30 cellular contexts compared by ENCODE assay signal in genomic region chr9:28868224-28868623, GRCh38.
"Had no signal": no experiment of that assay in that cellular context is flagged by ENCODE, and none has a peak within 500 bp of the region (broad histone marks: within the 10 kb centered on the region; RNA-seq: fewer than 3 reads in every experiment).

No MANE protein-coding gene starts in this region.

- H3K4me3 ChIP-seq: pancreas, prostate gland, sigmoid colon, upper lobe of left lung, vagina had no signal

- H3K36me3 ChIP-seq: pancreas, prostate gland, sigmoid colon, upper lobe of left lung, vagina had no signal

- FAIRE-seq: endothelial cell of umbilical vein, keratinocyte, small intestine had no signal

- H3K27me3 ChIP-seq: pancreas, sigmoid colon, upper lobe of left lung, vagina had no signal

- H3K4me1 ChIP-seq: pancreas, prostate gland, sigmoid colon, upper lobe of left lung, vagina had no signal

- ATAC-seq: activated naive CD8-positive, alpha-beta T cell treated with anti-CD3 and anti-CD28 coated beads, Interleukin-2, amount 50 U/mL, for 24 hours; esophagus mucosa; left cardiac atrium; left ventricle myocardium superior; pancreas; stimulated activated memory B cell treated with anti-CD40 and anti-IgM and Interleukin-4, amounts not matched to agents 10 μg/mL and 1 μg/mL and 100 μg/mL, for 72 hours; stimulated activated naive CD8-positive, alpha-beta T cell treated with anti-CD3 and anti-CD28 coated beads, Interleukin-15, amount 100 ng/mL, for 72 hours had no signal

- H3K27ac ChIP-seq: pancreas, prostate gland, sigmoid colon, upper lobe of left lung, vagina had no signal

- H3K9me3 ChIP-seq: pancreas, prostate gland, sigmoid colon, upper lobe of left lung, vagina had no signal

- DNase-seq: activated CD4-positive, alpha-beta memory T cell treated with anti-CD3 and anti-CD28 coated beads, Interleukin-2, amount 10 ng/mL, durations not matched to agents 7 days and 5 days; activated CD4-positive, alpha-beta T cell treated with anti-CD3 and anti-CD28 coated beads for 1 hour; activated CD4-positive, alpha-beta T cell treated with anti-CD3 and anti-CD28 coated beads, Interleukin-2, amount 10 ng/mL, durations not matched to agents 7 days and 5 days; activated naive CD8-positive, alpha-beta T cell treated with anti-CD3 and anti-CD28 coated beads, Interleukin-2, amount 50 U/mL, for 24 hours; activated T-cell treated with anti-CD3 and anti-CD28 coated beads, Interleukin-2, amount 50 U/mL, for 48 hours; amygdala; central memory CD4-positive, alpha-beta T cell; foreskin fibroblast; head of caudate nucleus; hippocampal formation; left cardiac atrium; left ventricle myocardium superior; nucleus accumbens; pancreas; retina; sigmoid colon; small intestine; stimulated activated CD4-positive, alpha-beta T cell treated with anti-CD3 and anti-CD28 coated beads, Interleukin-1b, Interleukin-23, amount 100 ng/mL, for 48 hours; stimulated activated CD4-positive, alpha-beta T cell treated with anti-CD3 and anti-CD28 coated beads, Interleukin-4, amount 100 ng/mL, for 4 hours; stimulated activated CD8-positive, alpha-beta memory T cell treated with anti-CD3 and anti-CD28 coated beads, Interleukin-4, amount 100 ng/mL, for 48 hours; stimulated activated naive CD8-positive, alpha-beta T cell treated with anti-CD3 and anti-CD28 coated beads, Interleukin-15, amount 100 ng/mL, for 72 hours; substantia nigra; T-helper 9 cell; upper lobe of left lung had no signal
